Comparison of ENCODE assay signal across 33 cellular contexts in genomic region chr7:49767719-49768118, GRCh38. TPM values are rescaled to one million over a fixed set of nuclear protein-coding genes. Genes with fewer than 3 reads are reported as not detected.
DNase-seq lines count a peak whose midpoint lies in the region; ATAC-seq, FAIRE-seq and TF ChIP-seq lines count a peak whose summit lies in the region.
"Had no signal": no experiment of that assay in that cellular context is flagged by ENCODE, and none has a peak within 500 bp of the region (broad histone marks: within the 10 kb centered on the region; RNA-seq: fewer than 3 reads in every experiment).

No MANE protein-coding gene starts in this region.

- CTCF ChIA-PET in OCI-LY7 (lab: Charles Lee; ENCODE audit: unreplicated experiment) = interaction anchor here (0.5 kb wide), 1 partner anchor 427 kb away, joined by 3 read pairs; no protein-coding TSS in a partner anchor
- CTCF ChIA-PET in Calu3 (lab: Charles Lee) = no interaction called here

- no peaks in the 10 kb centered on the region for H4K20me1 ChIP-seq in OCI-LY7 (ENCODE audit: insufficient read depth, low read length)

- peak overlapping the region; percentile 71 for H3K4me2 ChIP-seq in OCI-LY7 (ENCODE audit: low read length)
- H3K4me2 ChIP-seq: SK-N-SH had no signal

- TF ChIP-seq CTCF in OCI-LY7 (conservative IDR thresholded peaks at IDR 0.05; ENCODE audit: low read length) (no peak), Calu3 (IDR thresholded peaks at IDR 0.05; ENCODE audit: unreplicated experiment) (no peak)

- H3K36me3 ChIP-seq in OCI-LY7 (ENCODE audit: insufficient read depth, low read length) = peaks cover 9% of the 10 kb centered on the region; the same call in 1 of the 2 replicates
- H3K36me3 ChIP-seq: HAP-1, prostate gland, sigmoid colon, uterus had no signal

- peaks cover 88% of the 10 kb centered on the region for H3K4me1 ChIP-seq in OCI-LY7 (ENCODE audit: insufficient read depth, low read length, poor library complexity, severe bottlenecking)
- H3K4me1 ChIP-seq: HAP-1, prostate gland, sigmoid colon, uterus had no signal

- no peak overlapping the region for H3K27ac Mint-ChIP-seq in activated naive CD8-positive, alpha-beta T cell treated with anti-CD3 and anti-CD28 coated beads, Interleukin-2, amount 50 U/mL, for 24 hours
- no peak overlapping the region for H3K27ac Mint-ChIP-seq in Calu3 (ENCODE audit: unreplicated experiment)
- H3K27ac Mint-ChIP-seq: activated CD8-positive, alpha-beta T cell treated with anti-CD3 and anti-CD28 coated beads, Interleukin-2, amount 10 ng/mL, durations not matched to agents 7 days and 5 days; activated naive CD4-positive, alpha-beta T cell treated with anti-CD3 and anti-CD28 coated beads, Interleukin-2, amount 50 U/mL, for 72 hours; mesothelial cell of epicardium; naive B cell had no signal

- H3K9me3 Mint-ChIP-seq in activated naive CD8-positive, alpha-beta T cell treated with anti-CD3 and anti-CD28 coated beads, Interleukin-2, amount 50 U/mL, for 24 hours = no peaks in the 10 kb centered on the region
- H3K9me3 Mint-ChIP-seq in Calu3 (ENCODE audit: low read depth, unreplicated experiment) = peaks cover 8% of the 10 kb centered on the region
- H3K9me3 Mint-ChIP-seq: activated naive CD4-positive, alpha-beta T cell treated with anti-CD3 and anti-CD28 coated beads, Interleukin-2, amount 50 U/mL, for 72 hours had no signal

- H3K27ac ChIP-seq in OCI-LY7 (ENCODE audit: low read depth, low read length, poor library complexity, severe bottlenecking) = peak overlapping the region; percentile 92
- H3K27ac ChIP-seq: prostate gland, sigmoid colon, uterus had no signal

- H3K9me2 ChIP-seq in OCI-LY7 (ENCODE audit: insufficient read depth, low read length) = no peaks in the 10 kb centered on the region
- H3K9me2 ChIP-seq: SK-N-SH had no signal

- peaks cover 26% of the 10 kb centered on the region for H3K27me3 Mint-ChIP-seq in activated naive CD8-positive, alpha-beta T cell treated with anti-CD3 and anti-CD28 coated beads, Interleukin-2, amount 50 U/mL, for 24 hours
- H3K27me3 Mint-ChIP-seq in Calu3 (ENCODE audit: unreplicated experiment) = peaks cover 18% of the 10 kb centered on the region

- ATAC-seq in GM18867 (IDR thresholded peaks at IDR 0.05; ENCODE audit: unreplicated experiment) (peak; percentile 22), HG03103 (IDR thresholded peaks at IDR 0.05; ENCODE audit: low read depth, unreplicated experiment) (peak; percentile 24)
- ATAC-seq in activated naive CD8-positive, alpha-beta T cell treated with anti-CD3 and anti-CD28 coated beads, Interleukin-2, amount 50 U/mL, for 24 hours = no peak
- ATAC-seq: activated CD8-positive, alpha-beta T cell treated with anti-CD3 and anti-CD28 coated beads, Interleukin-2, amount 10 ng/mL, durations not matched to agents 7 days and 5 days; activated naive CD4-positive, alpha-beta T cell treated with anti-CD3 and anti-CD28 coated beads, Interleukin-2, amount 50 U/mL, for 72 hours had no signal

- no peaks in the 10 kb centered on the region for H3K36me3 Mint-ChIP-seq in activated naive CD8-positive, alpha-beta T cell treated with anti-CD3 and anti-CD28 coated beads, Interleukin-2, amount 50 U/mL, for 24 hours (ENCODE audit: low read depth)
- H3K36me3 Mint-ChIP-seq in Calu3 (ENCODE audit: insufficient read depth, unreplicated experiment) = no peaks in the 10 kb centered on the region
- H3K36me3 Mint-ChIP-seq: mesothelial cell of epicardium had no signal

- POLR2A ChIA-PET in OCI-LY7 (lab: Charles Lee) = interaction anchor here (0.9 to 1.5 kb wide), 4 partner anchors 9 to 310 kb away, joined by 3 to 5 read pairs (median 4); no protein-coding TSS in a partner anchor

- intact Hi-C loops in OCI-LY7 (cut with micrococcal nuclease; ENCODE audit: unreplicated experiment) (loop anchor here (2.0 kb wide), 1 partner anchor 435 kb away; no protein-coding TSS in a partner anchor), Calu3 (cut with micrococcal nuclease; ENCODE audit: unreplicated experiment) (no loop called here)

- TF ChIP-seq POLR2A in GM12892 (IDR thresholded peaks at IDR 0.05; ENCODE audit: low read depth, low read length) = no peak

- no peaks in the 10 kb centered on the region for H3K79me2 ChIP-seq in OCI-LY7 (ENCODE audit: insufficient read depth, low read depth, low read length)

- BruUV-seq in OCI-LY7 (replicated peaks; lab: Mats Ljungman, UMichigan) = no TSS peak
- no TSS peak for BruUV-seq in Calu3 (replicated peaks; lab: Mats Ljungman, UMichigan)

- H3K4me3 ChIP-seq in OCI-LY7 (ENCODE audit: low read depth, low read length, poor library complexity, severe bottlenecking) = peak overlapping the region; percentile 49
- H3K4me3 ChIP-seq: HAP-1, prostate gland, sigmoid colon, uterus had no signal

- H2AFZ ChIP-seq in OCI-LY7 (ENCODE audit: low read length) = peak overlapping the region; percentile 40; the same call in 1 of the 2 replicates

- no peak for DNase-seq in GM12892 (ENCODE audit: insufficient read length)
- DNase-seq in OCI-LY7 (ENCODE audit: low spot score) = peak; percentile 75
- DNase-seq in activated naive CD8-positive, alpha-beta T cell treated with anti-CD3 and anti-CD28 coated beads, Interleukin-2, amount 50 U/mL, for 24 hours = no peak
- DNase-seq in Calu3 = no peak
- no peak for DNase-seq in AG20443 (ENCODE audit: low spot score)
- DNase-seq: activated CD4-positive, alpha-beta T cell treated with anti-CD3 and anti-CD28 coated beads for 1 hour; activated CD8-positive, alpha-beta T cell treated with anti-CD3 and anti-CD28 coated beads, Interleukin-2, amount 10 ng/mL, durations not matched to agents 7 days and 5 days; aorta; effector CD4-positive, alpha-beta T cell; head of caudate nucleus; kidney; naive B cell; NCI-H1105; NCI-H187 treated with DMSO at 0.1 percent for 48 hours; NCI-H2171 treated with DMSO at 0.1 percent for 48 hours; NCI-H526; OCI-M1; sigmoid colon; SK-N-SH; stimulated activated naive CD4-positive, alpha-beta T cell treated with Interleukin-2 at 50 U/mL for 16 hours; T-helper 2 cell; uterus had no signal

- H3K9me3 ChIP-seq in OCI-LY7 (ENCODE audit: low read length) = peaks cover 11% of the 10 kb centered on the region
- H3K9me3 ChIP-seq: HAP-1, prostate gland, sigmoid colon, SK-N-SH, uterus had no signal

- peak; percentile 88 for FAIRE-seq in GM12892 (lab: Jason Lieb, UNC)
- FAIRE-seq: colon, D721Med, kidney had no signal

- H3K4me1 Mint-ChIP-seq in activated naive CD8-positive, alpha-beta T cell treated with anti-CD3 and anti-CD28 coated beads, Interleukin-2, amount 50 U/mL, for 24 hours = peaks cover under 1% of the 10 kb centered on the region
- H3K4me1 Mint-ChIP-seq in Calu3 (ENCODE audit: low read depth, unreplicated experiment) = no peaks in the 10 kb centered on the region

- no peak overlapping the region for H3K4me3 Mint-ChIP-seq in activated naive CD8-positive, alpha-beta T cell treated with anti-CD3 and anti-CD28 coated beads, Interleukin-2, amount 50 U/mL, for 24 hours
- no peak overlapping the region for H3K4me3 Mint-ChIP-seq in Calu3 (ENCODE audit: low read depth, unreplicated experiment)
- H3K4me3 Mint-ChIP-seq: activated CD8-positive, alpha-beta T cell treated with anti-CD3 and anti-CD28 coated beads, Interleukin-2, amount 10 ng/mL, durations not matched to agents 7 days and 5 days; mesothelial cell of epicardium had no signal

RNA-seq across cellular contexts. Expression of gene VWC2, which starts 5.7 kb away (rescaled TPM):
- polyA plus RNA-seq in GM12892 (2012; ENCODE audit: missing spikeins) = not detected
- not detected in 2 replicates for total RNA-seq in OCI-LY7 (2014; rRNA removed; shearing (Covaris generic))
- total RNA-seq in OCI-LY7 (2022) = not detected in 2 replicates
- total RNA-seq in Calu3 (2022) = not detected in 2 replicates
- total RNA-seq: activated CD8-positive, alpha-beta T cell treated with anti-CD3 and anti-CD28 coated beads, Interleukin-2, amount 10 ng/mL, durations not matched to agents 7 days and 5 days; activated naive CD4-positive, alpha-beta T cell treated with anti-CD3 and anti-CD28 coated beads, Interleukin-2, amount 50 U/mL, for 72 hours; aorta; epithelial cell of proximal tubule; LHCN-M2; liver had no signal
- polyA plus RNA-seq: liver, SK-N-SH had no signal
